9 cellular contexts compared by ENCODE assay signal in genomic region chr14:103279129-103280025, GRCh38. TPM values are rescaled to one million over a fixed set of nuclear protein-coding genes. Genes with fewer than 3 reads are reported as not detected.
DNase-seq lines count a peak whose midpoint lies in the region; ATAC-seq and TF ChIP-seq lines count a peak whose summit lies in the region.
"Had no signal": no experiment of that assay in that cellular context is flagged by ENCODE, and none has a peak within 500 bp of the region (broad histone marks: within the 10 kb centered on the region; RNA-seq: fewer than 3 reads in every experiment).

No MANE protein-coding gene starts in this region.

- TF ChIP-seq EP300 in Ishikawa (IDR thresholded peaks at IDR 0.05; ENCODE audit: borderline replicate concordance): no peak

- TF ChIP-seq RAD21 in Ishikawa (IDR thresholded peaks at IDR 0.05; ENCODE audit: low read depth): no peak

- TF ChIP-seq CTCF in dorsolateral prefrontal cortex (IDR thresholded peaks at IDR 0.05 in 54 of 56, conservative IDR thresholded peaks at IDR 0.05 in 2 of 56; ENCODE audit: low read depth in 1 of 56, partially characterized antibody in 56 of 56) (no peak), left lung (IDR thresholded peaks at IDR 0.05) (no peak), spleen (IDR thresholded peaks at IDR 0.05 in 8 of 11, conservative IDR thresholded peaks at IDR 0.05 in 3 of 11) (no peak)

- no peak for TF ChIP-seq POLR2A in spleen (IDR thresholded peaks at IDR 0.05)

- peaks cover 0 to 17% of the 10 kb centered on the region in 2 donors for H3K4me1 ChIP-seq in left lung
- H3K4me1 ChIP-seq in spleen: peaks cover 0 to 33% (median 18%) of the 10 kb centered on the region in 6 donors

- 8 to 38% (median 12%) methylated on average over 43 to 102 of the region's 103 CpGs for WGBS in spleen, 5 donors

- no peaks in the 10 kb centered on the region for H3K36me3 ChIP-seq in left lung
- H3K36me3 ChIP-seq in spleen: no peaks in the 10 kb centered on the region

- DNase-seq in dorsolateral prefrontal cortex: peak in 2 of 10 donors; percentile 8 to 19
- no peak for DNase-seq in left lung
- DNase-seq in spleen: no peak
- no peak for DNase-seq in DMS79 (lab: John Stamatoyannopoulos, UW)
- no peak for DNase-seq in stimulated activated CD8-positive, alpha-beta memory T cell treated with anti-CD3 and anti-CD28 coated beads, Interleukin-4, amount 100 ng/mL, for 48 hours
- DNase-seq in GF-D8 (lab: John Stamatoyannopoulos, UW): no peak
- DNase-seq: NCI-H1417 had no signal

- peak overlapping the region in 50 of 59 donors; percentile 3 to 60 (median 38) for H3K4me3 ChIP-seq in dorsolateral prefrontal cortex
- H3K4me3 ChIP-seq in left lung: peak overlapping the region; percentile 11 to 14
- peak overlapping the region in 5 of 8 donors; percentile 19 to 56 (median 27) for H3K4me3 ChIP-seq in spleen

- H3K9me3 ChIP-seq in left lung: no peaks in the 10 kb centered on the region
- H3K9me3 ChIP-seq in spleen: peaks cover 0 to 6% (median 0%) of the 10 kb centered on the region in 8 donors

- ATAC-seq in left lung: peak; percentile 45
- ATAC-seq in HG03469 (IDR thresholded peaks at IDR 0.05; ENCODE audit: unreplicated experiment): no peak

- intact Hi-C loops in dorsolateral prefrontal cortex (cut with DNase I) (no loop called here), left lung (cut with DNase I) (no loop called here), spleen (cut with DNase I; ENCODE audit: low total_unique reads) (no loop called here)

- H3K27me3 ChIP-seq in dorsolateral prefrontal cortex (peaks cover 2 to 75% (median 56%) of the 10 kb centered on the region in 45 donors), left lung (peaks cover 56 to 91% of the 10 kb centered on the region in 2 donors), spleen (replicated peaks in 1 of 7) (peaks cover 3 to 99% (median 51%) of the 10 kb centered on the region in 7 donors)

- H3K27ac ChIP-seq in dorsolateral prefrontal cortex: no peak overlapping the region
- no peak overlapping the region for H3K27ac ChIP-seq in left lung
- no peak overlapping the region for H3K27ac ChIP-seq in spleen

TF ChIP-seq in Ishikawa, 13 proteins besides CTCF, POLR2A, EP300 and RAD21:
- TF ChIP-seq, protein P1, sequence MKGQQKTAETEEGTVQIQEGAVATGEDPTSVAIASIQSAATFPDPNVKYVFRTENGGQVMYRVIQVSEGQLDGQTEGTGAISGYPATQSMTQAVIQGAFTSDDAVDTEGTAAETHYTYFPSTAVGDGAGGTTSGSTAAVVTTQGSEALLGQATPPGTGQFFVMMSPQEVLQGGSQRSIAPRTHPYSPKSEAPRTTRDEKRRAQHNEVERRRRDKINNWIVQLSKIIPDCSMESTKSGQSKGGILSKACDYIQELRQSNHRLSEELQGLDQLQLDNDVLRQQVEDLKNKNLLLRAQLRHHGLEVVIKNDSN (IDR thresholded peaks at IDR 0.05): no peak
- peak; percentile 42 for TF ChIP-seq EGR1 (IDR thresholded peaks at IDR 0.05)
- TF ChIP-seq, protein P2, sequence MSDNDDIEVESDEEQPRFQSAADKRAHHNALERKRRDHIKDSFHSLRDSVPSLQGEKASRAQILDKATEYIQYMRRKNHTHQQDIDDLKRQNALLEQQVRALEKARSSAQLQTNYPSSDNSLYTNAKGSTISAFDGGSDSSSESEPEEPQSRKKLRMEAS (IDR thresholded peaks at IDR 0.05): peak; percentile 39; the same call in 1 of the 2 replicates
- TF ChIP-seq CREB1 (IDR thresholded peaks at IDR 0.05; ENCODE audit: low read depth): no peak

RNA-seq across cellular contexts. Expression of gene EIF5, which starts 54.7 kb away (rescaled TPM):
- 100 to 1,000 TPM; 176 to 436 (median 299) TPM for total RNA-seq in dorsolateral prefrontal cortex
- 100 to 1,000 TPM; 164 to 239 TPM for total RNA-seq in left lung
- 100 to 1,000 TPM; 173 to 261 (median 228) TPM for total RNA-seq in spleen
- 10 to 100 TPM; 31.9 to 60.0 (median 46.8) TPM for polyA plus RNA-seq in spleen
